ENCODE assay signal across 8 cellular contexts in the genomic region with DNA sequence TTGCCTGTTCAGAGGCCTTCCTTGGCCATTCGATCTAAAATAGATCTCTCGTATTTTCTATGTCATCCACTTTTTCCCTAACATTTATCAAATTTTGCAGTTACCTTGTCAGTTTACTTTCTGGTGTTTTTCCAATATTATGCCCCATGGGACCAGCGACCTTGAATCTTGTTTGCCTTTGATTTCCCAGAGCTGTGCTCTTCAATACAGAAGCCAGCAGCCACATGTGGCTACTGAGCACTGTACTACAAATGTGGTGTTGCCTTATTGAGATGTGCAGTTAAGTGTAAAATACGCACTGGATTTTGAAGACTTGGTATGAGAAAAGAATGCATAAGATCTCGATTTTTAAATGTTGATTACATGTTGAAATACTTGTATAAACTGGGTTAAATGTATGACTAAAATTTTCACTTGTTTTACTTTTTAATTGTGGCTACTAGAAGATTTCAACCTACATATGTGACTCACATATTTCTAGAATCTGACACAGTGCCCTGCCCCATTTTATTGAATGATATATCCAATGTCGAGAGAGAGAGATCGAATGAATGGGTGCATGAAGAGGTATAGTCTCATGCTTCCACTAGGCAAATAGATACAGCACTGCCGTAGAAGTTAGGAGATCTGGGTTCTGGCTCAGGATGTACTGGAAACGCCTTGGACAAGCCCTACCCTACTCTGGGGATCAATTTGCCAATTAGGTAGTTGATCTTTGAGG. TPM values are rescaled to one million over a fixed set of nuclear protein-coding genes. Genes with fewer than 3 reads are reported as not detected.
DNase-seq lines count a peak whose midpoint lies in the region; ATAC-seq and TF ChIP-seq lines count a peak whose summit lies in the region.

No MANE protein-coding gene starts in this region.

- peaks cover 26% of the 10 kb centered on the region for H3K36me3 ChIP-seq in SK-N-MC (ENCODE audit: insufficient read depth, low read length)

- ATAC-seq in sciatic nerve: peak; percentile 13
- no peak for ATAC-seq in GM18909 (IDR thresholded peaks at IDR 0.05; ENCODE audit: poor library complexity, unreplicated experiment)

- H3K9ac ChIP-seq in SK-N-MC (ENCODE audit: insufficient read length): peak overlapping the region; percentile 97

- no peak for TF ChIP-seq CTCF in fibroblast of villous mesenchyme (IDR thresholded peaks at IDR 0.05; ENCODE audit: insufficient read depth, low read depth, low read length)

- H3K9me3 ChIP-seq in SK-N-MC (ENCODE audit: low read depth, low read length): no peaks in the 10 kb centered on the region

- intact Hi-C loops in sciatic nerve (cut with DNase I): no loop called here

- DNase-seq in NCI-H748 (lab: John Stamatoyannopoulos, UW; ENCODE audit: unreplicated experiment) (peak; percentile 57), NCI-H748 treated with DMSO at 0.1 percent for 48 hours (lab: John Stamatoyannopoulos, UW) (no peak), SK-N-MC (ENCODE audit: low read depth, low spot score) (no peak), fibroblast of villous mesenchyme (ENCODE audit: low read depth) (no peak), sciatic nerve (ENCODE audit: low spot score) (no peak), C1 segment of cervical spinal cord (lab: John Stamatoyannopoulos, UW) (no peak), foreskin melanocyte (no peak)

- H3K27ac ChIP-seq in SK-N-MC: peak overlapping the region; percentile 89

- peak overlapping the region; percentile 90 for H3K4me3 ChIP-seq in SK-N-MC
- H3K4me3 ChIP-seq in fibroblast of villous mesenchyme (ENCODE audit: low read depth, low read length): peak overlapping the region; percentile 99

RNA-seq across cellular contexts. Expression of gene PSME3, which starts 0.8 kb away (rescaled TPM):
- total RNA-seq in fibroblast of villous mesenchyme (102 and 130 TPM in 2 replicates), sciatic nerve (54.5 TPM)

RNA-seq across cellular contexts. Expression of gene BECN1, which starts 8.3 kb away (rescaled TPM):
- total RNA-seq in fibroblast of villous mesenchyme (70.2 and 90.2 TPM in 2 replicates), sciatic nerve (80.9 TPM)

RNA-seq across cellular contexts. Expression of gene AOC2, which starts 12.0 kb away (rescaled TPM):
- 0.43 and 0.64 TPM in 2 replicates for total RNA-seq in fibroblast of villous mesenchyme
- 1.6 TPM for total RNA-seq in sciatic nerve

RNA-seq across cellular contexts. Expression of gene AOC3, which starts 18.6 kb away (rescaled TPM):
- total RNA-seq in fibroblast of villous mesenchyme (under 0.01 and 0.32 TPM in 2 replicates), sciatic nerve (61.7 TPM)

RNA-seq across cellular contexts. Expression of gene CNTD1, which starts 33.7 kb away (rescaled TPM):
- total RNA-seq in fibroblast of villous mesenchyme: 0.32 TPM in 1 of 2 replicates, not detected in the other
- 1.1 TPM for total RNA-seq in sciatic nerve
